ENCODE assay signal across 8 cellular contexts in genomic region chr19:12194827-12195500, GRCh38. TPM values are rescaled to one million over a fixed set of nuclear protein-coding genes. Genes with fewer than 3 reads are reported as not detected.
DNase-seq lines count a peak whose midpoint lies in the region; ATAC-seq and TF ChIP-seq lines count a peak whose summit lies in the region.

No MANE protein-coding gene starts in this region.

- WGBS in gastroesophageal sphincter (ENCODE audit: low coverage in 1 of 2), 2 donors = 0 to 5% methylated on average over 6 to 19 of the region's 58 CpGs

- H3K27ac ChIP-seq in gastroesophageal sphincter = peak overlapping the region; percentile 41 to 89 (median 84)

- TF ChIP-seq EP300 in gastroesophageal sphincter (IDR thresholded peaks at IDR 0.05) = no peak

- peaks cover 0 to 41% (median 0%) of the 10 kb centered on the region in 3 donors for H3K9me3 ChIP-seq in gastroesophageal sphincter

- H3K27me3 ChIP-seq in gastroesophageal sphincter = no peaks in the 10 kb centered on the region

- TF ChIP-seq POLR2A in gastroesophageal sphincter (IDR thresholded peaks at IDR 0.05) = peak; percentile 20 to 50

- peak overlapping the region; percentile 77 to 85 for H3K4me3 ChIP-seq in gastroesophageal sphincter

- ATAC-seq in gastroesophageal sphincter (peak; percentile 97), HG03159 (IDR thresholded peaks at IDR 0.05; ENCODE audit: unreplicated experiment) (no peak)

- H3K36me3 ChIP-seq in gastroesophageal sphincter = peaks cover 0 to 18% of the 10 kb centered on the region in 2 donors

- peaks cover 0 to 15% (median 0%) of the 10 kb centered on the region in 3 donors for H3K4me1 ChIP-seq in gastroesophageal sphincter

- TF ChIP-seq CTCF in gastroesophageal sphincter (IDR thresholded peaks at IDR 0.05) = peak in 1 of 4 experiments; percentile 11

- DNase-seq in OCI-M1 (lab: John Stamatoyannopoulos, UW) = peak; percentile 83
- peak; percentile 37 to 68 (median 52) for DNase-seq in activated naive CD4-positive, alpha-beta T cell (lab: John Stamatoyannopoulos, UW)
- DNase-seq in nucleus accumbens (lab: John Stamatoyannopoulos, UW) = peak; percentile 21 to 97 (median 81)
- DNase-seq in stromal cell of bone marrow (ENCODE audit: low read depth) = peak; percentile 34
- DNase-seq in GDM1 (lab: John Stamatoyannopoulos, UW) = no peak
- no peak for DNase-seq in NCI-H2227 (lab: John Stamatoyannopoulos, UW; ENCODE audit: unreplicated experiment)

RNA-seq across cellular contexts. Expression of gene ZNF136, which starts 32.1 kb away (rescaled TPM):
- total RNA-seq in gastroesophageal sphincter = 10 to 100 TPM in 3 of 4 donors, 1 to 10 TPM in 1; 8.7 to 19.6 (median 11.5) TPM

RNA-seq across cellular contexts. Expression of gene ZNF625, which starts 38.4 kb away (rescaled TPM):
- 10 to 100 TPM in 1 of 4 donors, 1 to 10 TPM in 3; 7.3 to 11.4 (median 8.0) TPM for total RNA-seq in gastroesophageal sphincter

RNA-seq across cellular contexts. Expression of gene ZNF20, which starts 54.8 kb away (rescaled TPM):
- total RNA-seq in gastroesophageal sphincter = 1 to 10 TPM; 1.9 to 4.9 (median 3.1) TPM

Comparison
In these comparisons a context has a peak if more than half of its experiments do, and no peak if none do; other contexts are left out.
1. DNase-seq: peak in OCI-M1 (single experiment), activated naive CD4-positive, alpha-beta T cell (4 of 4), nucleus accumbens (56 of 56) and stromal cell of bone marrow (single experiment); none in GDM1 (single experiment) and NCI-H2227 (single experiment).